In the genomic region with DNA sequence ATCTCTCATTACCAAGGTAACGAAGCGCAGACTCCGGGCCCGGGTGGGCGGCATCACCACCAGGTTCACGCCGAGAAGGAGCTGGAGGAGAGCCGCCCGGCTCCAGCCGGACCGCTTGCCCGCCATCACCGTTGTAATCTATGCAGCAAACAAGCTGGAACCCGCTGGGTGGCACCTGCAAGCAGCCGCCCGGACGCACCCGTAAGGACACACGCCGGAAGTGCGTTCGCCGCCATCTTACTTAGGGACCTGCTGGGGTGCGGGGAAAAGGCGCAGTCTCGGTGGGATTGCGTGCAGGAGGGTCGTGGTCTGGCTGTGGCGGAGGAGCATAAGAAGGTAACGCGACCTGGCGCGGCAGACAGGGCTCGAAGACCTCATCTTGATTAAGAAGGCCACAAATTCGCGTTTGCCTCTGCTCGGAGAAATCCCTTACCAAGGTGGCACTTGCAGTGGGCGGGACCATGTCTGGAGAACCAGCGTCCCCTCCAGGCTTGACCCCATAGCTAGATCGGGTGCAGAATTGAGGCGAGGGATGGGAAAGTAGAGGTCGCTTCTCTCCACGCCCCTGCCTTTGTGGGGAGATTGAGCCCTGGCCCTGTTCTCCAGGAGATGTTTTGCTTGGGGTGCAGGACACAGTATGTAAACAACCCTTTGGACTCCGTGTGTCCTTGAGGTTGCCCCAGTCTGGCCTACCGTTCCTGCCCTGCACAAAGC, we compare ENCODE assay signal across 1 cellular context.
TF ChIP-seq lines count a peak whose summit lies in the region.

A gene with protein sequence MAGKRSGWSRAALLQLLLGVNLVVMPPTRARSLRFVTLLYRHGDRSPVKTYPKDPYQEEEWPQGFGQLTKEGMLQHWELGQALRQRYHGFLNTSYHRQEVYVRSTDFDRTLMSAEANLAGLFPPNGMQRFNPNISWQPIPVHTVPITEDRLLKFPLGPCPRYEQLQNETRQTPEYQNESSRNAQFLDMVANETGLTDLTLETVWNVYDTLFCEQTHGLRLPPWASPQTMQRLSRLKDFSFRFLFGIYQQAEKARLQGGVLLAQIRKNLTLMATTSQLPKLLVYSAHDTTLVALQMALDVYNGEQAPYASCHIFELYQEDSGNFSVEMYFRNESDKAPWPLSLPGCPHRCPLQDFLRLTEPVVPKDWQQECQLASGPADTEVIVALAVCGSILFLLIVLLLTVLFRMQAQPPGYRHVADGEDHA (minus strand): TSS at position 151 of the 714 bp plus-strand sequence. CDS start 25 bp downstream, at position 126.

TF ChIP-seq in GM12878, 131 proteins besides CTCF, POLR2A, EP300 and RAD21 (continued from another document and continues in another):
- TF ChIP-seq, protein P1, sequence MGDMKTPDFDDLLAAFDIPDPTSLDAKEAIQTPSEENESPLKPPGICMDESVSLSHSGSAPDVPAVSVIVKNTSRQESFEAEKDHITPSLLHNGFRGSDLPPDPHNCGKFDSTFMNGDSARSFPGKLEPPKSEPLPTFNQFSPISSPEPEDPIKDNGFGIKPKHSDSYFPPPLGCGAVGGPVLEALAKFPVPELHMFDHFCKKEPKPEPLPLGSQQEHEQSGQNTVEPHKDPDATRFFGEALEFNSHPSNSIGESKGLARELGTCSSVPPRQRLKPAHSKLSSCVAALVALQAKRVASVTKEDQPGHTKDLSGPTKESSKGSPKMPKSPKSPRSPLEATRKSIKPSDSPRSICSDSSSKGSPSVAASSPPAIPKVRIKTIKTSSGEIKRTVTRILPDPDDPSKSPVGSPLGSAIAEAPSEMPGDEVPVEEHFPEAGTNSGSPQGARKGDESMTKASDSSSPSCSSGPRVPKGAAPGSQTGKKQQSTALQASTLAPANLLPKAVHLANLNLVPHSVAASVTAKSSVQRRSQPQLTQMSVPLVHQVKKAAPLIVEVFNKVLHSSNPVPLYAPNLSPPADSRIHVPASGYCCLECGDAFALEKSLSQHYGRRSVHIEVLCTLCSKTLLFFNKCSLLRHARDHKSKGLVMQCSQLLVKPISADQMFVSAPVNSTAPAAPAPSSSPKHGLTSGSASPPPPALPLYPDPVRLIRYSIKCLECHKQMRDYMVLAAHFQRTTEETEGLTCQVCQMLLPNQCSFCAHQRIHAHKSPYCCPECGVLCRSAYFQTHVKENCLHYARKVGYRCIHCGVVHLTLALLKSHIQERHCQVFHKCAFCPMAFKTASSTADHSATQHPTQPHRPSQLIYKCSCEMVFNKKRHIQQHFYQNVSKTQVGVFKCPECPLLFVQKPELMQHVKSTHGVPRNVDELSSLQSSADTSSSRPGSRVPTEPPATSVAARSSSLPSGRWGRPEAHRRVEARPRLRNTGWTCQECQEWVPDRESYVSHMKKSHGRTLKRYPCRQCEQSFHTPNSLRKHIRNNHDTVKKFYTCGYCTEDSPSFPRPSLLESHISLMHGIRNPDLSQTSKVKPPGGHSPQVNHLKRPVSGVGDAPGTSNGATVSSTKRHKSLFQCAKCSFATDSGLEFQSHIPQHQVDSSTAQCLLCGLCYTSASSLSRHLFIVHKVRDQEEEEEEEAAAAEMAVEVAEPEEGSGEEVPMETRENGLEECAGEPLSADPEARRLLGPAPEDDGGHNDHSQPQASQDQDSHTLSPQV (IDR thresholded peaks at IDR 0.05) = peak; percentile 54; the same call in 1 of the 2 replicates
- 0 out of 2 replicates have a peak, but pooled peaks have one; percentile 78 for TF ChIP-seq POLR2AphosphoS2 (IDR thresholded peaks at IDR 0.05; ENCODE audit: low read depth, low read length)
- TF ChIP-seq, protein P2, sequence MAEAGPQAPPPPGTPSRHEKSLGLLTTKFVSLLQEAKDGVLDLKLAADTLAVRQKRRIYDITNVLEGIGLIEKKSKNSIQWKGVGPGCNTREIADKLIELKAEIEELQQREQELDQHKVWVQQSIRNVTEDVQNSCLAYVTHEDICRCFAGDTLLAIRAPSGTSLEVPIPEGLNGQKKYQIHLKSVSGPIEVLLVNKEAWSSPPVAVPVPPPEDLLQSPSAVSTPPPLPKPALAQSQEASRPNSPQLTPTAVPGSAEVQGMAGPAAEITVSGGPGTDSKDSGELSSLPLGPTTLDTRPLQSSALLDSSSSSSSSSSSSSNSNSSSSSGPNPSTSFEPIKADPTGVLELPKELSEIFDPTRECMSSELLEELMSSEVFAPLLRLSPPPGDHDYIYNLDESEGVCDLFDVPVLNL (IDR thresholded peaks at IDR 0.05; ENCODE audit: low read depth, low read length) = no peak
- peak; percentile 81 for TF ChIP-seq TCF3 (IDR thresholded peaks at IDR 0.05; ENCODE audit: borderline replicate concordance, insufficient read depth, low read depth, low read length)
- TF ChIP-seq BRCA1 (IDR thresholded peaks at IDR 0.05; ENCODE audit: low read depth, low read length) = no peak
- no peak for TF ChIP-seq EZH2 (IDR thresholded peaks at IDR 0.05; ENCODE audit: borderline replicate concordance, control insufficient read depth, low read depth, low read length)
- TF ChIP-seq, protein P3, sequence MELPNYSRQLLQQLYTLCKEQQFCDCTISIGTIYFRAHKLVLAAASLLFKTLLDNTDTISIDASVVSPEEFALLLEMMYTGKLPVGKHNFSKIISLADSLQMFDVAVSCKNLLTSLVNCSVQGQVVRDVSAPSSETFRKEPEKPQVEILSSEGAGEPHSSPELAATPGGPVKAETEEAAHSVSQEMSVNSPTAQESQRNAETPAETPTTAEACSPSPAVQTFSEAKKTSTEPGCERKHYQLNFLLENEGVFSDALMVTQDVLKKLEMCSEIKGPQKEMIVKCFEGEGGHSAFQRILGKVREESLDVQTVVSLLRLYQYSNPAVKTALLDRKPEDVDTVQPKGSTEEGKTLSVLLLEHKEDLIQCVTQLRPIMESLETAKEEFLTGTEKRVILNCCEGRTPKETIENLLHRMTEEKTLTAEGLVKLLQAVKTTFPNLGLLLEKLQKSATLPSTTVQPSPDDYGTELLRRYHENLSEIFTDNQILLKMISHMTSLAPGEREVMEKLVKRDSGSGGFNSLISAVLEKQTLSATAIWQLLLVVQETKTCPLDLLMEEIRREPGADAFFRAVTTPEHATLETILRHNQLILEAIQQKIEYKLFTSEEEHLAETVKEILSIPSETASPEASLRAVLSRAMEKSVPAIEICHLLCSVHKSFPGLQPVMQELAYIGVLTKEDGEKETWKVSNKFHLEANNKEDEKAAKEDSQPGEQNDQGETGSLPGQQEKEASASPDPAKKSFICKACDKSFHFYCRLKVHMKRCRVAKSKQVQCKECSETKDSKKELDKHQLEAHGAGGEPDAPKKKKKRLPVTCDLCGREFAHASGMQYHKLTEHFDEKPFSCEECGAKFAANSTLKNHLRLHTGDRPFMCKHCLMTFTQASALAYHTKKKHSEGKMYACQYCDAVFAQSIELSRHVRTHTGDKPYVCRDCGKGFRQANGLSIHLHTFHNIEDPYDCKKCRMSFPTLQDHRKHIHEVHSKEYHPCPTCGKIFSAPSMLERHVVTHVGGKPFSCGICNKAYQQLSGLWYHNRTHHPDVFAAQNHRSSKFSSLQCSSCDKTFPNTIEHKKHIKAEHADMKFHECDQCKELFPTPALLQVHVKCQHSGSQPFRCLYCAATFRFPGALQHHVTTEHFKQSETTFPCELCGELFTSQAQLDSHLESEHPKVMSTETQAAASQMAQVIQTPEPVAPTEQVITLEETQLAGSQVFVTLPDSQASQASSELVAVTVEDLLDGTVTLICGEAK (IDR thresholded peaks at IDR 0.05; ENCODE audit: borderline replicate concordance) = peak; percentile 99
- TF ChIP-seq CHD4 (IDR thresholded peaks at IDR 0.05) = no peak
- TF ChIP-seq, protein P4, sequence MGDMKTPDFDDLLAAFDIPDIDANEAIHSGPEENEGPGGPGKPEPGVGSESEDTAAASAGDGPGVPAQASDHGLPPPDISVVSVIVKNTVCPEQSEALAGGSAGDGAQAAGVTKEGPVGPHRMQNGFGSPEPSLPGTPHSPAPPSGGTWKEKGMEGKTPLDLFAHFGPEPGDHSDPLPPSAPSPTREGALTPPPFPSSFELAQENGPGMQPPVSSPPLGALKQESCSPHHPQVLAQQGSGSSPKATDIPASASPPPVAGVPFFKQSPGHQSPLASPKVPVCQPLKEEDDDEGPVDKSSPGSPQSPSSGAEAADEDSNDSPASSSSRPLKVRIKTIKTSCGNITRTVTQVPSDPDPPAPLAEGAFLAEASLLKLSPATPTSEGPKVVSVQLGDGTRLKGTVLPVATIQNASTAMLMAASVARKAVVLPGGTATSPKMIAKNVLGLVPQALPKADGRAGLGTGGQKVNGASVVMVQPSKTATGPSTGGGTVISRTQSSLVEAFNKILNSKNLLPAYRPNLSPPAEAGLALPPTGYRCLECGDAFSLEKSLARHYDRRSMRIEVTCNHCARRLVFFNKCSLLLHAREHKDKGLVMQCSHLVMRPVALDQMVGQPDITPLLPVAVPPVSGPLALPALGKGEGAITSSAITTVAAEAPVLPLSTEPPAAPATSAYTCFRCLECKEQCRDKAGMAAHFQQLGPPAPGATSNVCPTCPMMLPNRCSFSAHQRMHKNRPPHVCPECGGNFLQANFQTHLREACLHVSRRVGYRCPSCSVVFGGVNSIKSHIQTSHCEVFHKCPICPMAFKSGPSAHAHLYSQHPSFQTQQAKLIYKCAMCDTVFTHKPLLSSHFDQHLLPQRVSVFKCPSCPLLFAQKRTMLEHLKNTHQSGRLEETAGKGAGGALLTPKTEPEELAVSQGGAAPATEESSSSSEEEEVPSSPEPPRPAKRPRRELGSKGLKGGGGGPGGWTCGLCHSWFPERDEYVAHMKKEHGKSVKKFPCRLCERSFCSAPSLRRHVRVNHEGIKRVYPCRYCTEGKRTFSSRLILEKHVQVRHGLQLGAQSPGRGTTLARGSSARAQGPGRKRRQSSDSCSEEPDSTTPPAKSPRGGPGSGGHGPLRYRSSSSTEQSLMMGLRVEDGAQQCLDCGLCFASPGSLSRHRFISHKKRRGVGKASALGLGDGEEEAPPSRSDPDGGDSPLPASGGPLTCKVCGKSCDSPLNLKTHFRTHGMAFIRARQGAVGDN (IDR thresholded peaks at IDR 0.05) = peak; percentile 70
- TF ChIP-seq FOXK2 (IDR thresholded peaks at IDR 0.05) = 0 out of 2 replicates have a peak, but pooled peaks have one; percentile 27
- no peak for TF ChIP-seq JUNB (IDR thresholded peaks at IDR 0.05)
- TF ChIP-seq LARP7 (IDR thresholded peaks at IDR 0.05) = peak; percentile 90
- peak; percentile 91 for TF ChIP-seq NR2C1 (IDR thresholded peaks at IDR 0.05)
- TF ChIP-seq, protein P5, sequence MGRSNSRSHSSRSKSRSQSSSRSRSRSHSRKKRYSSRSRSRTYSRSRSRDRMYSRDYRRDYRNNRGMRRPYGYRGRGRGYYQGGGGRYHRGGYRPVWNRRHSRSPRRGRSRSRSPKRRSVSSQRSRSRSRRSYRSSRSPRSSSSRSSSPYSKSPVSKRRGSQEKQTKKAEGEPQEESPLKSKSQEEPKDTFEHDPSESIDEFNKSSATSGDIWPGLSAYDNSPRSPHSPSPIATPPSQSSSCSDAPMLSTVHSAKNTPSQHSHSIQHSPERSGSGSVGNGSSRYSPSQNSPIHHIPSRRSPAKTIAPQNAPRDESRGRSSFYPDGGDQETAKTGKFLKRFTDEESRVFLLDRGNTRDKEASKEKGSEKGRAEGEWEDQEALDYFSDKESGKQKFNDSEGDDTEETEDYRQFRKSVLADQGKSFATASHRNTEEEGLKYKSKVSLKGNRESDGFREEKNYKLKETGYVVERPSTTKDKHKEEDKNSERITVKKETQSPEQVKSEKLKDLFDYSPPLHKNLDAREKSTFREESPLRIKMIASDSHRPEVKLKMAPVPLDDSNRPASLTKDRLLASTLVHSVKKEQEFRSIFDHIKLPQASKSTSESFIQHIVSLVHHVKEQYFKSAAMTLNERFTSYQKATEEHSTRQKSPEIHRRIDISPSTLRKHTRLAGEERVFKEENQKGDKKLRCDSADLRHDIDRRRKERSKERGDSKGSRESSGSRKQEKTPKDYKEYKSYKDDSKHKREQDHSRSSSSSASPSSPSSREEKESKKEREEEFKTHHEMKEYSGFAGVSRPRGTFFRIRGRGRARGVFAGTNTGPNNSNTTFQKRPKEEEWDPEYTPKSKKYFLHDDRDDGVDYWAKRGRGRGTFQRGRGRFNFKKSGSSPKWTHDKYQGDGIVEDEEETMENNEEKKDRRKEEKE (IDR thresholded peaks at IDR 0.05) = no peak
- TF ChIP-seq, protein P6, sequence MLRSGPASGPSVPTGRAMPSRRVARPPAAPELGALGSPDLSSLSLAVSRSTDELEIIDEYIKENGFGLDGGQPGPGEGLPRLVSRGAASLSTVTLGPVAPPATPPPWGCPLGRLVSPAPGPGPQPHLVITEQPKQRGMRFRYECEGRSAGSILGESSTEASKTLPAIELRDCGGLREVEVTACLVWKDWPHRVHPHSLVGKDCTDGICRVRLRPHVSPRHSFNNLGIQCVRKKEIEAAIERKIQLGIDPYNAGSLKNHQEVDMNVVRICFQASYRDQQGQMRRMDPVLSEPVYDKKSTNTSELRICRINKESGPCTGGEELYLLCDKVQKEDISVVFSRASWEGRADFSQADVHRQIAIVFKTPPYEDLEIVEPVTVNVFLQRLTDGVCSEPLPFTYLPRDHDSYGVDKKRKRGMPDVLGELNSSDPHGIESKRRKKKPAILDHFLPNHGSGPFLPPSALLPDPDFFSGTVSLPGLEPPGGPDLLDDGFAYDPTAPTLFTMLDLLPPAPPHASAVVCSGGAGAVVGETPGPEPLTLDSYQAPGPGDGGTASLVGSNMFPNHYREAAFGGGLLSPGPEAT (IDR thresholded peaks at IDR 0.05; ENCODE audit: low read depth) = peak; percentile 93
- TF ChIP-seq MYB (IDR thresholded peaks at IDR 0.05; ENCODE audit: borderline replicate concordance, low read depth, low read length) = no peak
- peak; percentile 96 for TF ChIP-seq STAT1 (conservative IDR thresholded peaks at IDR 0.05)
- no peak for TF ChIP-seq HDAC6 (IDR thresholded peaks at IDR 0.05; ENCODE audit: unreplicated experiment)
- TF ChIP-seq, protein P7, sequence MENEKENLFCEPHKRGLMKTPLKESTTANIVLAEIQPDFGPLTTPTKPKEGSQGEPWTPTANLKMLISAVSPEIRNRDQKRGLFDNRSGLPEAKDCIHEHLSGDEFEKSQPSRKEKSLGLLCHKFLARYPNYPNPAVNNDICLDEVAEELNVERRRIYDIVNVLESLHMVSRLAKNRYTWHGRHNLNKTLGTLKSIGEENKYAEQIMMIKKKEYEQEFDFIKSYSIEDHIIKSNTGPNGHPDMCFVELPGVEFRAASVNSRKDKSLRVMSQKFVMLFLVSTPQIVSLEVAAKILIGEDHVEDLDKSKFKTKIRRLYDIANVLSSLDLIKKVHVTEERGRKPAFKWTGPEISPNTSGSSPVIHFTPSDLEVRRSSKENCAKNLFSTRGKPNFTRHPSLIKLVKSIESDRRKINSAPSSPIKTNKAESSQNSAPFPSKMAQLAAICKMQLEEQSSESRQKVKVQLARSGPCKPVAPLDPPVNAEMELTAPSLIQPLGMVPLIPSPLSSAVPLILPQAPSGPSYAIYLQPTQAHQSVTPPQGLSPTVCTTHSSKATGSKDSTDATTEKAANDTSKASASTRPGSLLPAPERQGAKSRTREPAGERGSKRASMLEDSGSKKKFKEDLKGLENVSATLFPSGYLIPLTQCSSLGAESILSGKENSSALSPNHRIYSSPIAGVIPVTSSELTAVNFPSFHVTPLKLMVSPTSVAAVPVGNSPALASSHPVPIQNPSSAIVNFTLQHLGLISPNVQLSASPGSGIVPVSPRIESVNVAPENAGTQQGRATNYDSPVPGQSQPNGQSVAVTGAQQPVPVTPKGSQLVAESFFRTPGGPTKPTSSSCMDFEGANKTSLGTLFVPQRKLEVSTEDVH (IDR thresholded peaks at IDR 0.05; ENCODE audit: low read depth, partially characterized antibody) = peak; percentile 85
- TF ChIP-seq IKZF1 (conservative IDR thresholded peaks at IDR 0.05) = peak; percentile 95
- no peak for TF ChIP-seq RAD51 (IDR thresholded peaks at IDR 0.05)
- TF ChIP-seq ASH2L (IDR thresholded peaks at IDR 0.05; ENCODE audit: borderline replicate concordance, low read depth) = peak; percentile 48; the same call in 1 of the 2 replicates
- peak; percentile 3; the same call in 1 of the 2 replicates for TF ChIP-seq BCL11A (IDR thresholded peaks at IDR 0.05; ENCODE audit: low read depth, low read length)
- TF ChIP-seq MEF2B (IDR thresholded peaks at IDR 0.05; ENCODE audit: partially characterized antibody, poor library complexity, severe bottlenecking) = peak; percentile 43
- no peak for TF ChIP-seq SREBF1 (IDR thresholded peaks at IDR 0.05; ENCODE audit: low read length)
- TF ChIP-seq KDM1A (IDR thresholded peaks at IDR 0.05; ENCODE audit: borderline replicate concordance) = no peak
